In genomic region chr14:45118594-45118993, GRCh38 we compare ENCODE assay signal across 25 cellular contexts.
"Had no signal": no experiment of that assay in that cellular context is flagged by ENCODE, and none has a peak within 500 bp of the region (broad histone marks: within the 10 kb centered on the region; RNA-seq: fewer than 3 reads in every experiment).

No MANE protein-coding gene starts in this region.

- H3K27ac Mint-ChIP-seq: immature natural killer cell; nephron; progenitor cell of endocrine pancreas; stimulated activated memory B cell treated with anti-CD40 and anti-IgM and Interleukin-4, amounts not matched to agents 10 μg/mL and 1 μg/mL and 100 μg/mL, for 72 hours; stimulated activated naive CD8-positive, alpha-beta T cell treated with anti-CD3 and anti-CD28 coated beads, Interleukin-15, amount 100 ng/mL, for 72 hours; type B pancreatic cell had no signal

- H3K9me3 Mint-ChIP-seq: immature natural killer cell; naive thymus-derived CD8-positive, alpha-beta T cell; nephron; stimulated activated memory B cell treated with anti-CD40 and anti-IgM and Interleukin-4, amounts not matched to agents 10 μg/mL and 1 μg/mL and 100 μg/mL, for 72 hours; stimulated activated naive CD8-positive, alpha-beta T cell treated with anti-CD3 and anti-CD28 coated beads, Interleukin-15, amount 100 ng/mL, for 72 hours; type B pancreatic cell had no signal

- DNase-seq: hypothalamus; immature natural killer cell; kidney; left colon; left lung; lower lobe of right lung; mammary epithelial cell; mesenchymal stem cell; naive thymus-derived CD8-positive, alpha-beta T cell; ovary; right lobe of liver; stimulated activated CD4-positive, alpha-beta T cell treated with anti-CD3 and anti-CD28 coated beads, Interleukin-1b, Interleukin-23, amount 100 ng/mL, for 48 hours; stimulated activated CD4-positive, alpha-beta T cell treated with anti-CD3 and anti-CD28 coated beads, Interleukin-2, amount 100 ng/mL, for 48 hours; stimulated activated CD4-positive, alpha-beta T cell treated with anti-CD3 and anti-CD28 coated beads, Interleukin-4, amount 100 ng/mL, for 4 hours; stimulated activated CD8-positive, alpha-beta memory T cell treated with anti-CD3 and anti-CD28 coated beads, Interleukin-4, amount 100 ng/mL, for 48 hours; stimulated activated naive CD4-positive, alpha-beta T cell treated with Interleukin-2 at 50 U/mL for 16 hours; stimulated activated naive CD8-positive, alpha-beta T cell treated with anti-CD3 and anti-CD28 coated beads, Interleukin-15, amount 100 ng/mL, for 72 hours; substantia nigra; uterus had no signal

- H3K4me1 Mint-ChIP-seq: immature natural killer cell, nephron had no signal

- H3K27me3 Mint-ChIP-seq: naive thymus-derived CD8-positive, alpha-beta T cell; progenitor cell of endocrine pancreas; stimulated activated memory B cell treated with anti-CD40 and anti-IgM and Interleukin-4, amounts not matched to agents 10 μg/mL and 1 μg/mL and 100 μg/mL, for 72 hours; stimulated activated naive CD8-positive, alpha-beta T cell treated with anti-CD3 and anti-CD28 coated beads, Interleukin-15, amount 100 ng/mL, for 72 hours; type B pancreatic cell had no signal

- H3K27ac ChIP-seq: left lung, lower lobe of right lung, ovary, right atrium auricular region, right lobe of liver, tibial nerve, uterus had no signal

- ATAC-seq: left colon; left lung; lower lobe of right lung; naive thymus-derived CD8-positive, alpha-beta T cell; right lobe of liver; stimulated activated memory B cell treated with anti-CD40 and anti-IgM and Interleukin-4, amounts not matched to agents 10 μg/mL and 1 μg/mL and 100 μg/mL, for 72 hours; stimulated activated naive CD8-positive, alpha-beta T cell treated with anti-CD3 and anti-CD28 coated beads, Interleukin-15, amount 100 ng/mL, for 72 hours had no signal

- H3K4me3 Mint-ChIP-seq: immature natural killer cell; naive thymus-derived CD8-positive, alpha-beta T cell; nephron; stimulated activated memory B cell treated with anti-CD40 and anti-IgM and Interleukin-4, amounts not matched to agents 10 μg/mL and 1 μg/mL and 100 μg/mL, for 72 hours; stimulated activated naive CD8-positive, alpha-beta T cell treated with anti-CD3 and anti-CD28 coated beads, Interleukin-15, amount 100 ng/mL, for 72 hours; type B pancreatic cell had no signal
